1 cellular context compared by ENCODE assay signal in genomic region chr10:75094465-75094864, GRCh38.
TF ChIP-seq lines count a peak whose summit lies in the region.

No MANE protein-coding gene starts in this region.

TF ChIP-seq in HepG2, 621 proteins besides CTCF, POLR2A, EP300 and RAD21 (continued from another document and continues in another):
- peak; percentile 61 for TF ChIP-seq UBTF (CRISPR knock-in tag; IDR thresholded peaks at IDR 0.05)
- TF ChIP-seq SMAD9 (CRISPR knock-in tag; IDR thresholded peaks at IDR 0.05) = no peak
- no peak for TF ChIP-seq ZNF414 (CRISPR knock-in tag; IDR thresholded peaks at IDR 0.05)
- no peak for TF ChIP-seq SIX1 (CRISPR knock-in tag; IDR thresholded peaks at IDR 0.05; ENCODE audit: borderline replicate concordance)
- peak; percentile 60; the same call in 1 of the 2 replicates for TF ChIP-seq THRA (CRISPR knock-in tag; IDR thresholded peaks at IDR 0.05; ENCODE audit: borderline replicate concordance)
- TF ChIP-seq ZNF136 (CRISPR knock-in tag; IDR thresholded peaks at IDR 0.05; ENCODE audit: low read depth) = no peak
- TF ChIP-seq GFI1 (CRISPR knock-in tag; IDR thresholded peaks at IDR 0.05; ENCODE audit: borderline replicate concordance) = no peak
- TF ChIP-seq ZFY (CRISPR knock-in tag; IDR thresholded peaks at IDR 0.05) = no peak
- TF ChIP-seq ZNF329 (CRISPR knock-in tag; IDR thresholded peaks at IDR 0.05; ENCODE audit: low read depth) = no peak
- no peak for TF ChIP-seq ZNF318 (CRISPR knock-in tag; IDR thresholded peaks at IDR 0.05)
- TF ChIP-seq PAF1 (CRISPR knock-in tag; IDR thresholded peaks at IDR 0.05) = no peak
- TF ChIP-seq PLRG1 (conservative IDR thresholded peaks at IDR 0.05) = no peak
- TF ChIP-seq ZC3H13 (CRISPR knock-in tag; IDR thresholded peaks at IDR 0.05) = no peak
- 0 out of 2 replicates have a peak, but pooled peaks have one; percentile 24 for TF ChIP-seq ZNF792 (CRISPR knock-in tag; IDR thresholded peaks at IDR 0.05)
- TF ChIP-seq NR2F2 (IDR thresholded peaks at IDR 0.05; ENCODE audit: borderline replicate concordance, low read depth) = peak; percentile 85
- TF ChIP-seq CREM (IDR thresholded peaks at IDR 0.05) = peak; percentile 11; the same call in 1 of the 2 replicates
- TF ChIP-seq CREM (CRISPR knock-in tag; IDR thresholded peaks at IDR 0.05) = no peak
- no peak for TF ChIP-seq LCORL (IDR thresholded peaks at IDR 0.05)
- TF ChIP-seq LCORL (CRISPR knock-in tag; IDR thresholded peaks at IDR 0.05) = peak; percentile 78
- no peak for TF ChIP-seq NFE2L1 (CRISPR knock-in tag; IDR thresholded peaks at IDR 0.05; ENCODE audit: borderline replicate concordance)
- no peak for TF ChIP-seq NFYC (CRISPR knock-in tag; IDR thresholded peaks at IDR 0.05)
- no peak for TF ChIP-seq ZNF260 (CRISPR knock-in tag; IDR thresholded peaks at IDR 0.05; ENCODE audit: borderline replicate concordance, low read depth)
- no peak for TF ChIP-seq SNRNP70 (IDR thresholded peaks at IDR 0.05; ENCODE audit: low read depth, low read length)
- TF ChIP-seq SRF (IDR thresholded peaks at IDR 0.05; ENCODE audit: low read depth, low read length) = no peak
- TF ChIP-seq KDM6A (CRISPR knock-in tag; IDR thresholded peaks at IDR 0.05; ENCODE audit: low read depth) = no peak
- TF ChIP-seq CERS6 (CRISPR knock-in tag; IDR thresholded peaks at IDR 0.05) = no peak
- peak; percentile 68; the same call in 1 of the 2 replicates for TF ChIP-seq IKZF5 (CRISPR knock-in tag; IDR thresholded peaks at IDR 0.05)
- TF ChIP-seq ZBTB1 (CRISPR knock-in tag; IDR thresholded peaks at IDR 0.05; ENCODE audit: borderline replicate concordance) = no peak
- peak; percentile 48; the same call in 1 of the 2 replicates for TF ChIP-seq MTA1 (CRISPR knock-in tag; IDR thresholded peaks at IDR 0.05; ENCODE audit: borderline replicate concordance)
- no peak for TF ChIP-seq CENPX (CRISPR knock-in tag; IDR thresholded peaks at IDR 0.05)
- no peak for TF ChIP-seq ZNF766 (CRISPR knock-in tag; IDR thresholded peaks at IDR 0.05; ENCODE audit: borderline replicate concordance)
- TF ChIP-seq ZNF138 (CRISPR knock-in tag; IDR thresholded peaks at IDR 0.05; ENCODE audit: low read depth) = no peak
- TF ChIP-seq KAT7 (CRISPR knock-in tag; IDR thresholded peaks at IDR 0.05; ENCODE audit: borderline replicate concordance) = no peak
- TF ChIP-seq HIVEP1 (CRISPR knock-in tag; IDR thresholded peaks at IDR 0.05) = no peak
- no peak for TF ChIP-seq ZNF101 (CRISPR knock-in tag; IDR thresholded peaks at IDR 0.05; ENCODE audit: borderline replicate concordance, low read depth)
- TF ChIP-seq POLR2AphosphoS2 (IDR thresholded peaks at IDR 0.05; ENCODE audit: low read depth, low read length) = no peak
- no peak for TF ChIP-seq HNRNPLL (IDR thresholded peaks at IDR 0.05; ENCODE audit: low read depth, low read length, poor library complexity, severe bottlenecking)
- 0 out of 2 replicates have a peak, but pooled peaks have one; percentile 27 for TF ChIP-seq ZBTB25 (CRISPR knock-in tag; IDR thresholded peaks at IDR 0.05)
- TF ChIP-seq ZNF253 (CRISPR knock-in tag; IDR thresholded peaks at IDR 0.05; ENCODE audit: borderline replicate concordance) = no peak
- no peak for TF ChIP-seq ZNF225 (CRISPR knock-in tag; IDR thresholded peaks at IDR 0.05)
- TF ChIP-seq IRF1 (CRISPR knock-in tag; IDR thresholded peaks at IDR 0.05; ENCODE audit: low read depth) = no peak
- TF ChIP-seq MTERF4 (CRISPR knock-in tag; IDR thresholded peaks at IDR 0.05) = no peak
